18 cellular contexts compared by ENCODE assay signal in genomic region chr9:134853893-134854292, GRCh38. TPM values are rescaled to one million over a fixed set of nuclear protein-coding genes. Genes with fewer than 3 reads are reported as not detected.
DNase-seq lines count a peak whose midpoint lies in the region; ATAC-seq, FAIRE-seq and TF ChIP-seq lines count a peak whose summit lies in the region.
"Had no signal": no experiment of that assay in that cellular context is flagged by ENCODE, and none has a peak within 500 bp of the region (broad histone marks: within the 10 kb centered on the region; RNA-seq: fewer than 3 reads in every experiment).

No MANE protein-coding gene starts in this region.

- peaks cover 4% of the 10 kb centered on the region for H3K9me3 Mint-ChIP-seq in activated T-cell treated with anti-CD3 and anti-CD28 coated beads, Interleukin-2, amount 50 U/mL, for 4 hours

- no peaks in the 10 kb centered on the region for H3K36me3 Mint-ChIP-seq in activated T-cell treated with anti-CD3 and anti-CD28 coated beads, Interleukin-2, amount 50 U/mL, for 4 hours (ENCODE audit: insufficient read depth)
- H3K36me3 Mint-ChIP-seq: CD4-positive, alpha-beta memory T cell had no signal

- no peaks in the 10 kb centered on the region for H3K4me1 ChIP-seq in kidney (ENCODE audit: control insufficient read depth in 1 of 2, insufficient read depth in 1 of 2, low read depth in 1 of 2, low read length in 2 of 2)
- peaks cover 10% of the 10 kb centered on the region for H3K4me1 ChIP-seq in ovary (ENCODE audit: insufficient read depth)
- H3K4me1 ChIP-seq: BE2C had no signal

- H3K9me3 ChIP-seq in kidney (ENCODE audit: control insufficient read depth in 1 of 2, low read length in 2 of 2) (no peaks in the 10 kb centered on the region), ovary (no peaks in the 10 kb centered on the region)
- H3K9me3 ChIP-seq: BE2C had no signal

- TF ChIP-seq EP300 in ovary (IDR thresholded peaks at IDR 0.05), result no peak

- H3K27ac ChIP-seq in kidney (ENCODE audit: low read depth in 2 of 2, low read length in 2 of 2), result no peak overlapping the region
- H3K27ac ChIP-seq in ovary, result no peak overlapping the region
- H3K27ac ChIP-seq: A549, C4-2B had no signal

- peaks cover 1% of the 10 kb centered on the region for H3K4me1 Mint-ChIP-seq in activated T-cell treated with anti-CD3 and anti-CD28 coated beads, Interleukin-2, amount 50 U/mL, for 4 hours (ENCODE audit: low read depth)
- H3K4me1 Mint-ChIP-seq: CD4-positive, alpha-beta memory T cell; GM23338 had no signal

- intact Hi-C loops in kidney (cut with DNase I), result no loop called here
- intact Hi-C loops in ovary (cut with DNase I), result no loop called here

- H3K36me3 ChIP-seq in H7 (replicated peaks; ENCODE audit: control insufficient read depth, insufficient read depth, low read length), result no peaks in the 10 kb centered on the region
- no peaks in the 10 kb centered on the region for H3K36me3 ChIP-seq in kidney (ENCODE audit: control insufficient read depth in 1 of 2, insufficient read depth in 2 of 2, low read length in 2 of 2)
- H3K36me3 ChIP-seq in ovary, result no peaks in the 10 kb centered on the region
- H3K36me3 ChIP-seq: BE2C had no signal

- DNase-seq in H7, result peak; percentile 17
- peak; percentile 11 for DNase-seq in kidney
- DNase-seq in ovary, result peak in 3 of 5 donors; percentile 9 to 18 (median 12)
- no peak for DNase-seq in frontal cortex (ENCODE audit: low spot score in 2 of 2)
- DNase-seq in activated T-cell treated with anti-CD3 and anti-CD28 coated beads, Interleukin-2, amount 50 U/mL, for 4 hours, result no peak
- DNase-seq in amygdala (lab: John Stamatoyannopoulos, UW), result no peak
- no peak for DNase-seq in KG1 (lab: John Stamatoyannopoulos, UW)
- DNase-seq: BE2C; CD4-positive, alpha-beta memory T cell; DMS79; H9 had no signal

- FAIRE-seq in kidney (lab: Jason Lieb, UNC), result no peak
- FAIRE-seq in frontal cortex (lab: Jason Lieb, UNC), result no peak
- FAIRE-seq: A549, GM12878 had no signal

- WGBS in ovary, 3 donors, result 83 to 91% (median 87%) methylated on average over 6 of the region's 6 CpGs

- no peak overlapping the region for H3K9ac ChIP-seq in kidney (ENCODE audit: low read length in 2 of 2)

- no peak for ATAC-seq in activated T-cell treated with anti-CD3 and anti-CD28 coated beads, Interleukin-2, amount 50 U/mL, for 4 hours
- ATAC-seq: GM12878, GM23338 had no signal

- H3K4me3 Mint-ChIP-seq in activated T-cell treated with anti-CD3 and anti-CD28 coated beads, Interleukin-2, amount 50 U/mL, for 4 hours, result no peak overlapping the region
- H3K4me3 Mint-ChIP-seq: CD4-positive, alpha-beta memory T cell; GM23338; H9 had no signal

- TF ChIP-seq POLR2A in ovary (IDR thresholded peaks at IDR 0.05), result no peak

- H3K4me3 ChIP-seq in H7 (ENCODE audit: insufficient read depth, low read depth, low read length) (no peak overlapping the region), kidney (ENCODE audit: low read length in 2 of 2) (no peak overlapping the region), ovary (no peak overlapping the region)
- H3K4me3 ChIP-seq: A549, GM12878, GM23338 had no signal

- no peaks in the 10 kb centered on the region for H3K27me3 ChIP-seq in H7 (ENCODE audit: control insufficient read depth, insufficient read depth, low read length)
- H3K27me3 ChIP-seq in ovary, result no peaks in the 10 kb centered on the region
- H3K27me3 ChIP-seq: BE2C had no signal

- H3K27me3 Mint-ChIP-seq in activated T-cell treated with anti-CD3 and anti-CD28 coated beads, Interleukin-2, amount 50 U/mL, for 4 hours (ENCODE audit: low read depth), result peaks cover 22% of the 10 kb centered on the region

- TF ChIP-seq CTCF in kidney (IDR thresholded peaks at IDR 0.05; ENCODE audit: borderline replicate concordance, extremely low read depth, insufficient read depth) (no peak), ovary (IDR thresholded peaks at IDR 0.05) (no peak)

RNA-seq across cellular contexts. Expression of gene FCN2, which starts 26.7 kb away (rescaled TPM):
- total RNA-seq in H7 (2014; rRNA removed; shearing (Covaris generic)), result not detected in 2 replicates
- total RNA-seq in kidney (3.6 TPM), ovary (1 to 10 TPM in 1 of 7 donors, under 1 TPM in 3, not detected in 3; 0.23 to 1.1 (median 0.40) TPM), frontal cortex (not detected)
- polyA plus RNA-seq in kidney (ENCODE audit: insufficient read depth, low read depth, low replicate concordance) (2.8 TPM), ovary (under 1 TPM in 1 of 2 donors, not detected in 1; 0.33 TPM)
- total RNA-seq in activated T-cell treated with anti-CD3 and anti-CD28 coated beads, Interleukin-2, amount 50 U/mL, for 4 hours, result not detected
- total RNA-seq: CD4-positive, alpha-beta memory T cell; G401; GM12878; GM23338; H9; HT-29 had no signal
- polyA plus RNA-seq: A549; AG04450; CD4-positive, alpha-beta memory T cell; GM12878; GM23338 had no signal

Comparison
In these comparisons a context has a peak if more than half of its experiments do, and no peak if none do; other contexts are left out.
1. DNase-seq: peak in H7 (single experiment), kidney (single experiment) and ovary (3 of 5); none in frontal cortex (0 of 2), activated T-cell treated with anti-CD3 and anti-CD28 coated beads, Interleukin-2, amount 50 U/mL, for 4 hours (single experiment), amygdala (0 of 56) and KG1 (single experiment).